11 cellular contexts compared by ENCODE assay signal in genomic region chr7:35430547-35431153, GRCh38.
DNase-seq lines count a peak whose midpoint lies in the region; ATAC-seq, FAIRE-seq and TF ChIP-seq lines count a peak whose summit lies in the region.
"Had no signal": no experiment of that assay in that cellular context is flagged by ENCODE, and none has a peak within 500 bp of the region (broad histone marks: within the 10 kb centered on the region; RNA-seq: fewer than 3 reads in every experiment).

No MANE protein-coding gene starts in this region.

- no peak for FAIRE-seq in urothelium cell line (lab: Jason Lieb, UNC)

- 58% methylated on average over 7 of the region's 7 CpGs for WGBS in SK-N-SH (ENCODE audit: low lambda C conversion rate)

- ATAC-seq in SK-N-SH treated with all-trans-retinoic acid at 6 μM for 48 hours (no peak), HG02798 (IDR thresholded peaks at IDR 0.05; ENCODE audit: poor library complexity, unreplicated experiment) (no peak)

- H3K9ac ChIP-seq in SK-N-SH: no peak overlapping the region

- TF ChIP-seq RAD21 in SK-N-SH (IDR thresholded peaks at IDR 0.05; ENCODE audit: low read length): peak; percentile 40; the same call in 1 of the 2 replicates
- TF ChIP-seq RAD21 in Ishikawa (IDR thresholded peaks at IDR 0.05; ENCODE audit: low read depth): peak; percentile 69

- H3K4me1 Mint-ChIP-seq in osteocyte (ENCODE audit: unreplicated experiment): no peaks in the 10 kb centered on the region
- H3K4me1 Mint-ChIP-seq in activated T-helper 2 cell treated with anti-CD3 and anti-CD28 coated beads, Interferon-gamma antibody, Interleukin-2, Interleukin-4, amounts not matched to agents 10 μg/mL and 5 μg/mL and 100 μg/mL, durations not matched to agents 14 hours and 24 hours and 36 hours (ENCODE audit: low read depth): no peaks in the 10 kb centered on the region
- H3K4me1 Mint-ChIP-seq: CD4-positive, CD25-positive, alpha-beta regulatory T cell had no signal

- H3K4me2 ChIP-seq in SK-N-SH: no peak overlapping the region

- POLR2A ChIA-PET in SK-N-SH (lab: Yijun Ruan, JAX): no interaction called here

- H3K27ac Mint-ChIP-seq in osteocyte (ENCODE audit: unreplicated experiment): no peak overlapping the region
- no peak overlapping the region for H3K27ac Mint-ChIP-seq in activated T-helper 2 cell treated with anti-CD3 and anti-CD28 coated beads, Interferon-gamma antibody, Interleukin-2, Interleukin-4, amounts not matched to agents 10 μg/mL and 5 μg/mL and 100 μg/mL, durations not matched to agents 14 hours and 24 hours and 36 hours
- H3K27ac Mint-ChIP-seq: CD4-positive, CD25-positive, alpha-beta regulatory T cell had no signal

- H4K20me1 ChIP-seq in SK-N-SH (ENCODE audit: insufficient read depth): no peaks in the 10 kb centered on the region

- CTCF ChIA-PET in SK-N-SH (lab: Yijun Ruan, JAX): interaction anchor here (0.6 to 19.5 kb wide), 4 partner anchors 22 to 85 kb away, joined by 3 to 294 read pairs (median 4); no protein-coding TSS in a partner anchor

- no peaks in the 10 kb centered on the region; a peak in 1 of 4 replicates for H3K4me1 ChIP-seq in SK-N-SH (ENCODE audit: control insufficient read depth in 1 of 2, insufficient read depth in 2 of 2, low read depth in 1 of 2, low read length in 1 of 2)

- H3K79me2 ChIP-seq in SK-N-SH (ENCODE audit: insufficient read depth): no peaks in the 10 kb centered on the region

- H3K9me3 ChIP-seq in SK-N-SH: 0 out of 2 replicates have a peak, but pooled peaks cover 17% of the 10 kb centered on the region

- no peaks in the 10 kb centered on the region for H3K36me3 Mint-ChIP-seq in osteocyte (ENCODE audit: unreplicated experiment)
- H3K36me3 Mint-ChIP-seq in activated T-helper 2 cell treated with anti-CD3 and anti-CD28 coated beads, Interferon-gamma antibody, Interleukin-2, Interleukin-4, amounts not matched to agents 10 μg/mL and 5 μg/mL and 100 μg/mL, durations not matched to agents 14 hours and 24 hours and 36 hours (ENCODE audit: low read depth): no peaks in the 10 kb centered on the region
- H3K36me3 Mint-ChIP-seq: CD4-positive, CD25-positive, alpha-beta regulatory T cell had no signal

- no peak overlapping the region for H3K4me3 ChIP-seq in SK-N-SH (ENCODE audit: low read depth in 2 of 2, low read length in 1 of 2)
- H3K4me3 ChIP-seq in astrocyte of the spinal cord (ENCODE audit: low read depth, low read length): no peak overlapping the region
- H3K4me3 ChIP-seq: MG63 had no signal

- intact Hi-C loops in activated T-helper 2 cell treated with anti-CD3 and anti-CD28 coated beads, Interferon-gamma antibody, Interleukin-2, Interleukin-4, amounts not matched to agents 10 μg/mL and 5 μg/mL and 100 μg/mL, durations not matched to agents 14 hours and 24 hours and 36 hours (cut with micrococcal nuclease): no loop called here

- no peaks in the 10 kb centered on the region for H3K9me2 ChIP-seq in SK-N-SH

- no peaks in the 10 kb centered on the region for H3F3A ChIP-seq in SK-N-SH (replicated peaks; ENCODE audit: insufficient read depth)

- peaks cover 11% of the 10 kb centered on the region for H3K27me3 Mint-ChIP-seq in osteocyte (ENCODE audit: unreplicated experiment)
- peaks cover 10% of the 10 kb centered on the region for H3K27me3 Mint-ChIP-seq in activated T-helper 2 cell treated with anti-CD3 and anti-CD28 coated beads, Interferon-gamma antibody, Interleukin-2, Interleukin-4, amounts not matched to agents 10 μg/mL and 5 μg/mL and 100 μg/mL, durations not matched to agents 14 hours and 24 hours and 36 hours (ENCODE audit: low read depth)

- peaks cover 9% of the 10 kb centered on the region for H3K9me3 Mint-ChIP-seq in osteocyte (ENCODE audit: unreplicated experiment)
- peaks cover 21% of the 10 kb centered on the region for H3K9me3 Mint-ChIP-seq in activated T-helper 2 cell treated with anti-CD3 and anti-CD28 coated beads, Interferon-gamma antibody, Interleukin-2, Interleukin-4, amounts not matched to agents 10 μg/mL and 5 μg/mL and 100 μg/mL, durations not matched to agents 14 hours and 24 hours and 36 hours

- no peaks in the 10 kb centered on the region for H3K36me3 ChIP-seq in SK-N-SH (replicated peaks in 1 of 2; ENCODE audit: control insufficient read depth in 1 of 2, insufficient read depth in 2 of 2, low read length in 1 of 2)
- H3K36me3 ChIP-seq: MG63 had no signal

- H3K27ac ChIP-seq in SK-N-SH (ENCODE audit: low read depth in 2 of 2, low read length in 1 of 2): no peak overlapping the region

- TF ChIP-seq EP300 in SK-N-SH (IDR thresholded peaks at IDR 0.05; ENCODE audit: borderline replicate concordance in 1 of 2, low read depth in 1 of 2, low read length in 1 of 2) (no peak), Ishikawa (IDR thresholded peaks at IDR 0.05; ENCODE audit: borderline replicate concordance) (no peak)

- H2AFZ ChIP-seq in SK-N-SH (ENCODE audit: low read depth): no peak overlapping the region

- TF ChIP-seq CTCF in SK-N-SH (IDR thresholded peaks at IDR 0.05) (peak; percentile 52), astrocyte of the spinal cord (IDR thresholded peaks at IDR 0.05; ENCODE audit: low read depth, low read length) (peak; percentile 39), osteocyte (IDR thresholded peaks at IDR 0.05) (peak; percentile 23)

- H3K27me3 ChIP-seq in SK-N-SH (ENCODE audit: insufficient read depth): no peaks in the 10 kb centered on the region

- DNase-seq in SK-N-SH: no peak
- no peak for DNase-seq in astrocyte of the spinal cord (ENCODE audit: low read depth, low spot score)
- no peak for DNase-seq in osteocyte (ENCODE audit: extremely low spot score, unreplicated experiment)
- no peak for DNase-seq in activated T-helper 2 cell treated with anti-CD3 and anti-CD28 coated beads, Interferon-gamma antibody, Interleukin-2, Interleukin-4, amounts not matched to agents 10 μg/mL and 5 μg/mL and 100 μg/mL, durations not matched to agents 14 hours and 24 hours and 36 hours (ENCODE audit: low spot score)
- no peak for DNase-seq in urothelium cell line (ENCODE audit: low spot score)
- DNase-seq: effector CD4-positive, alpha-beta T cell; MG63 had no signal

- H3K4me3 Mint-ChIP-seq in osteocyte (ENCODE audit: unreplicated experiment): no peak overlapping the region
- H3K4me3 Mint-ChIP-seq in activated T-helper 2 cell treated with anti-CD3 and anti-CD28 coated beads, Interferon-gamma antibody, Interleukin-2, Interleukin-4, amounts not matched to agents 10 μg/mL and 5 μg/mL and 100 μg/mL, durations not matched to agents 14 hours and 24 hours and 36 hours (ENCODE audit: low read depth): no peak overlapping the region
- H3K4me3 Mint-ChIP-seq: CD4-positive, CD25-positive, alpha-beta regulatory T cell had no signal

- in situ Hi-C loops in astrocyte of the spinal cord (cut with HindIII; ENCODE audit: low sequenced_read_pairs): no loop called here

TF ChIP-seq in SK-N-SH, 30 proteins besides CTCF, POLR2A, EP300 and RAD21:
- TF ChIP-seq SMC3 (IDR thresholded peaks at IDR 0.05; ENCODE audit: low read depth, low read length) (peak; percentile 26; the same call in 1 of the 2 replicates), FOXJ3 (CRISPR knock-in tag; IDR thresholded peaks at IDR 0.05) (no peak)

TF ChIP-seq in SK-N-SH treated with all-trans-retinoic acid at 6 μM for 48 hours, 23 proteins besides CTCF, POLR2A, EP300 and RAD21 (continues in another document):
- TF ChIP-seq TSHZ2 (CRISPR knock-in tag; IDR thresholded peaks at IDR 0.05): no peak
- no peak for TF ChIP-seq RARB (CRISPR knock-in tag; IDR thresholded peaks at IDR 0.05)

TF ChIP-seq in Ishikawa, 13 proteins besides CTCF, POLR2A, EP300 and RAD21:
- TF ChIP-seq TAF1 (IDR thresholded peaks at IDR 0.05; ENCODE audit: low read depth) (no peak), NFIC (IDR thresholded peaks at IDR 0.05) (no peak), TEAD4 (IDR thresholded peaks at IDR 0.05) (no peak)
